Comparison of ENCODE assay signal across 24 cellular contexts in the genomic region with DNA sequence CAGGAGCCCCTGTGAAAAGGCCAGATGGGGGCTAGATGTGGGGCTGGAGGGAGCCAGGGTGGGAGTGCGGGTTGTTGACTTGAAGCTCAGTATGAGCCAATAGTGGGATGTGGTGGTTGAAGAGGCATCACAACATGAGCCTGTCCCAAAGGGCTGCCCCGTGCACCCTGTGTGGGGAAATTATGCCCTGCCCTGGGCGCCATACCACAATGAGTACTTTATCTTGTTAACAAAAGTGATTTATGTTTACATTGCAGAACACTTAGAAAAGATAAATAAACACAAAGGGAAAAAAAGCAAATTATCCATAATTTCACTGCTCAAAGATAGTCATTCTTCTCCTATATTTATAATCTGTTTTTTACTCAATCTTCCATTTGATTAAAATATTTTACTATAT. TPM values are rescaled to one million over a fixed set of nuclear protein-coding genes. Genes with fewer than 3 reads are reported as not detected.
DNase-seq lines count a peak whose midpoint lies in the region; TF ChIP-seq lines count a peak whose summit lies in the region.
"Had no signal": no experiment of that assay in that cellular context is flagged by ENCODE, and none has a peak within 500 bp of the region (broad histone marks: within the 10 kb centered on the region; RNA-seq: fewer than 3 reads in every experiment).

No MANE protein-coding gene starts in this region.

- H3K27ac ChIP-seq in angular gyrus (ENCODE audit: low read depth, low read length): peak overlapping the region; percentile 88
- peak overlapping the region; percentile 94 for H3K27ac ChIP-seq in temporal lobe (ENCODE audit: low read depth, low read length)
- H3K27ac ChIP-seq: 22Rv1, C4-2B, GM23248, PC-9 had no signal

- peaks cover 71% of the 10 kb centered on the region for H3K4me1 Mint-ChIP-seq in glutamatergic neuron (ENCODE audit: low read depth, unreplicated experiment)
- H3K4me1 Mint-ChIP-seq: B cell had no signal

- peaks cover 16% of the 10 kb centered on the region for H3K27me3 Mint-ChIP-seq in glutamatergic neuron (ENCODE audit: unreplicated experiment)

- peak overlapping the region; percentile 72 for H3K27ac Mint-ChIP-seq in glutamatergic neuron (ENCODE audit: unreplicated experiment)
- H3K27ac Mint-ChIP-seq: B cell; CD8-positive, alpha-beta T cell; HFFc6 had no signal

- peak overlapping the region; percentile 36 for H3K4me3 Mint-ChIP-seq in glutamatergic neuron (ENCODE audit: unreplicated experiment)
- H3K4me3 Mint-ChIP-seq: B cell; CD8-positive, alpha-beta T cell; HFFc6 had no signal

- DNase-seq in DMS53 (lab: John Stamatoyannopoulos, UW): peak; percentile 19
- no peak for DNase-seq in DMS53 treated with DMSO at 0.1 percent for 48 hours (lab: John Stamatoyannopoulos, UW; ENCODE audit: unreplicated experiment)
- DNase-seq in glutamatergic neuron: no peak
- DNase-seq in hepatic stellate cell (ENCODE audit: low spot score): no peak
- DNase-seq in stimulated activated CD4-positive, alpha-beta T cell treated with anti-CD3 and anti-CD28 coated beads, Interleukin-1b, Interleukin-23, amount 100 ng/mL, for 48 hours: no peak
- DNase-seq in islet precursor cell: no peak
- DNase-seq: Caco-2; CD8-positive, alpha-beta T cell; DMS 273 treated with DMSO at 0.1 percent for 48 hours; GM23248; HFFc6; KBM-7; MV-4-11; NCI-H1105 treated with DMSO at 0.1 percent for 48 hours; NCI-H1930; NCI-H446; NCI-H524 treated with DMSO at 0.1 percent for 48 hours; PC-9; Right ventricle myocardium superior had no signal

- H3K36me3 Mint-ChIP-seq in glutamatergic neuron (ENCODE audit: unreplicated experiment): no peaks in the 10 kb centered on the region
- H3K36me3 Mint-ChIP-seq: CD8-positive, alpha-beta T cell had no signal

- TF ChIP-seq CTCF in glutamatergic neuron (IDR thresholded peaks at IDR 0.05; ENCODE audit: partially characterized antibody, unreplicated experiment): no peak

- peaks cover 6% of the 10 kb centered on the region for H3K9me3 Mint-ChIP-seq in glutamatergic neuron (ENCODE audit: unreplicated experiment)
- H3K9me3 Mint-ChIP-seq: CD8-positive, alpha-beta T cell; HFFc6 had no signal

RNA-seq across cellular contexts. Expression of gene NFASC, which starts 1.6 kb away (rescaled TPM):
- total RNA-seq in glutamatergic neuron (ENCODE audit: unreplicated experiment) (301 TPM), temporal lobe (35.2 TPM)
- total RNA-seq: CD8-positive, alpha-beta T cell; PC-9 had no signal
